In genomic region chr3:27138562-27138961, GRCh38 we compare ENCODE assay signal across 16 cellular contexts.
DNase-seq lines count a peak whose midpoint lies in the region; ATAC-seq and TF ChIP-seq lines count a peak whose summit lies in the region.
"Had no signal": no experiment of that assay in that cellular context is flagged by ENCODE, and none has a peak within 500 bp of the region (broad histone marks: within the 10 kb centered on the region; RNA-seq: fewer than 3 reads in every experiment).

No MANE protein-coding gene starts in this region.

- TF ChIP-seq POLR2A in right lobe of liver (IDR thresholded peaks at IDR 0.05) = no peak

- H3K27ac ChIP-seq in right atrium auricular region (peak overlapping the region in 1 of 2 donors; percentile 10), right lobe of liver (no peak overlapping the region)
- H3K27ac ChIP-seq: GM23248, HL-60 had no signal

- intact Hi-C loops in Right ventricle myocardium superior (cut with DNase I) (loop anchor here (10.0 kb wide), 1 partner anchor 136 kb away; no protein-coding TSS in a partner anchor), right lobe of liver (cut with DNase I) (no loop called here)

- H3K27me3 ChIP-seq in right atrium auricular region = no peaks in the 10 kb centered on the region
- H3K27me3 ChIP-seq in right lobe of liver = no peaks in the 10 kb centered on the region

- H3K36me3 ChIP-seq in right atrium auricular region (no peaks in the 10 kb centered on the region), right lobe of liver (no peaks in the 10 kb centered on the region)

- peak; percentile 40 for DNase-seq in Right ventricle myocardium superior
- DNase-seq in right atrium auricular region (ENCODE audit: low spot score) = no peak
- DNase-seq in fibroblast of peridontal ligament (ENCODE audit: extremely low read depth) = peak; percentile 13
- DNase-seq in right lobe of liver = peak in 2 of 3 donors; percentile 53 to 73
- no peak for DNase-seq in activated naive CD4-positive, alpha-beta T cell (lab: John Stamatoyannopoulos, UW)
- no peak for DNase-seq in NCI-H2081 treated with DMSO at 0.1 percent for 48 hours (lab: John Stamatoyannopoulos, UW)
- DNase-seq in SIG-M5 treated with dmso at 0.1 percent for 504 hours (lab: John Stamatoyannopoulos, UW; ENCODE audit: unreplicated experiment) = no peak
- DNase-seq: C1 segment of cervical spinal cord, DND-41, GM23248, HCEC 1CT, NCI-H187, NCI-H82, SHP77 treated with DMSO at 0.1 percent for 48 hours had no signal

- H3K9me3 ChIP-seq in right atrium auricular region = peaks cover 0 to 7% of the 10 kb centered on the region in 2 donors
- no peaks in the 10 kb centered on the region for H3K9me3 ChIP-seq in right lobe of liver

- ATAC-seq in Right ventricle myocardium superior (ENCODE audit: poor library complexity) (peak; percentile 84), right lobe of liver (peak; percentile 71 to 92 (median 86))
- ATAC-seq: GM12878 had no signal

- H3K4me3 ChIP-seq in right atrium auricular region (no peak overlapping the region), right lobe of liver (no peak overlapping the region)
- H3K4me3 ChIP-seq: GM12878, GM23248 had no signal

- peaks cover 0 to 11% of the 10 kb centered on the region in 2 donors for H3K4me1 ChIP-seq in right atrium auricular region
- H3K4me1 ChIP-seq in right lobe of liver = peaks cover 0 to 5% (median 1%) of the 10 kb centered on the region in 4 donors

- TF ChIP-seq CTCF in right atrium auricular region (IDR thresholded peaks at IDR 0.05) (no peak), right lobe of liver (IDR thresholded peaks at IDR 0.05) (no peak)

Comparison
In these comparisons a context has a peak if more than half of its experiments do, and no peak if none do; other contexts are left out.
1. DNase-seq: peak in Right ventricle myocardium superior (single experiment), fibroblast of peridontal ligament (single experiment) and right lobe of liver (2 of 3); none in right atrium auricular region (single experiment), activated naive CD4-positive, alpha-beta T cell (0 of 4), NCI-H2081 treated with DMSO at 0.1 percent for 48 hours (single experiment) and SIG-M5 treated with dmso at 0.1 percent for 504 hours (single experiment).